ENCODE assay signal across 15 cellular contexts in genomic region chr3:30492581-30493192, GRCh38.
DNase-seq lines count a peak whose midpoint lies in the region; ATAC-seq, FAIRE-seq and TF ChIP-seq lines count a peak whose summit lies in the region.
"Had no signal": no experiment of that assay in that cellular context is flagged by ENCODE, and none has a peak within 500 bp of the region (broad histone marks: within the 10 kb centered on the region; RNA-seq: fewer than 3 reads in every experiment).

No MANE protein-coding gene starts in this region.

- TF ChIP-seq CTCF in ascending aorta (IDR thresholded peaks at IDR 0.05) (no peak), upper lobe of right lung (IDR thresholded peaks at IDR 0.05) (no peak), pancreas (IDR thresholded peaks at IDR 0.05) (no peak)

- H3K36me3 ChIP-seq in ascending aorta (no peaks in the 10 kb centered on the region), upper lobe of right lung (no peaks in the 10 kb centered on the region), pancreas (no peaks in the 10 kb centered on the region)
- H3K36me3 ChIP-seq: gastrocnemius medialis had no signal

- H3K9me3 ChIP-seq in ascending aorta (no peaks in the 10 kb centered on the region), upper lobe of right lung (no peaks in the 10 kb centered on the region), pancreas (no peaks in the 10 kb centered on the region)
- H3K9me3 ChIP-seq: gastrocnemius medialis had no signal

- H3K27me3 ChIP-seq in ascending aorta (no peaks in the 10 kb centered on the region), upper lobe of right lung (no peaks in the 10 kb centered on the region), pancreas (no peaks in the 10 kb centered on the region)
- H3K27me3 ChIP-seq: gastrocnemius medialis had no signal

- DNase-seq in HCEC 1CT (peak; percentile 67), ascending aorta (ENCODE audit: low spot score in 2 of 2) (no peak), foreskin melanocyte (peak; percentile 66), upper lobe of right lung (no peak), NCI-H446 treated with DMSO at 0.1 percent for 48 hours (lab: John Stamatoyannopoulos, UW) (no peak), pancreas (no peak)
- DNase-seq: activated CD4-positive, CD25-positive, alpha-beta regulatory T cell treated with anti-CD3 and anti-CD28 coated beads, Interleukin-2, amount 50 U/mL, for 72 hours; activated naive CD8-positive, alpha-beta T cell treated with anti-CD3 and anti-CD28 coated beads, Interleukin-2, amount 10 ng/mL, durations not matched to agents 7 days and 5 days; C1 segment of cervical spinal cord; gastrocnemius medialis; MM.1S; posterior cingulate gyrus; stimulated activated CD4-positive, alpha-beta T cell treated with anti-CD3 and anti-CD28 coated beads, Interleukin-2, amount 100 ng/mL, for 24 hours had no signal

- H3K4me1 ChIP-seq in ascending aorta (peaks cover 30 to 59% of the 10 kb centered on the region in 2 donors), upper lobe of right lung (peaks cover 14% of the 10 kb centered on the region), pancreas (no peaks in the 10 kb centered on the region)

- 57 to 59% methylated on average over 6 of the region's 6 CpGs for whole genome bisulfite sequencing in pancreas, 2 donors

- H3K27ac ChIP-seq in ascending aorta, result peak overlapping the region; percentile 85 to 92
- H3K27ac ChIP-seq in upper lobe of right lung, result peak overlapping the region; percentile 21
- H3K27ac ChIP-seq in pancreas, result no peak overlapping the region

- intact Hi-C loops in ascending aorta (cut with DNase I) (loop anchor here (5.0 kb wide), 1 partner anchor 115 kb away; the partner anchor contains the start of gene TGFBR2), upper lobe of right lung (cut with DNase I) (no loop called here), pancreas (cut with DNase I) (no loop called here)

- FAIRE-seq in pancreas (lab: Jason Lieb, UNC), result no peak
- FAIRE-seq: islet of Langerhans had no signal

- H3K4me3 ChIP-seq in ascending aorta (no peak overlapping the region), upper lobe of right lung (no peak overlapping the region), pancreas (no peak overlapping the region)
- H3K4me3 ChIP-seq: gastrocnemius medialis had no signal

- ATAC-seq in upper lobe of right lung (no peak), HG02678 (IDR thresholded peaks at IDR 0.05; ENCODE audit: unreplicated experiment) (no peak), pancreas (no peak)
- ATAC-seq: gastrocnemius medialis had no signal

Comparison
In these comparisons a context has a peak if more than half of its experiments do, and no peak if none do; other contexts are left out.
1. DNase-seq: peak in HCEC 1CT (single experiment) and foreskin melanocyte (single experiment); none in ascending aorta (0 of 2), upper lobe of right lung (single experiment), NCI-H446 treated with DMSO at 0.1 percent for 48 hours (single experiment) and pancreas (0 of 6).
2. H3K27ac ChIP-seq: peak in ascending aorta (2 of 2) and upper lobe of right lung (single experiment); none in pancreas (0 of 4).